ENCODE assay signal across 8 cellular contexts in the genomic region with DNA sequence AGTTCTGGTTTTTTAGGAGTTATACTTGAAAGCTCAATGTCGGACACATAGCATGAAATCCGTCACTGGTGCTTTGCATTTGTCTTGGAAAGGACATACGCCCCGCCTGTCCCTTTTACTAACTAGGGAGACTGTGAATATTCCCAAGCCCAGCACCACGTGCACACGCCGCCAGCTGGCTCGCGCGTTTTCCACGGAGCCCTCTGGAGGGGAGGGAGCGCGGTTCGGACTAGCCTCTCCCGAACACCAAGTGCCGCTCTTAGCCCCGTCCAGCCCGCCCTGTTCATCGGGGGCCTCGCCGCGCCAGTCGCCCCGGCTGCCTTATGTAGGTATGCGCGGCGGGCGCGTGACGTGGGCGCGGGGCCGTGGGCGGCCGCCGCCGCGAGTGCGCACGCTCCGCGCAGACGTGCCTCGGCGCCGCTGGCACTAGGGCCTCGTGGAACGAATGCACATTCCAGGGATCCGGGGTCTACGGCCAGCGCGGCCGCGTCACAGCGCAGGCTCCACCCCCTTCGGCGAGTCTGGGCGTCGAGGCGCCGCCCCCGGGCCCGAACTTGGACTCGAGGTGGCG. TPM values are rescaled to one million over a fixed set of nuclear protein-coding genes. Genes with fewer than 3 reads are reported as not detected.
A peak's percentile ranks its signal among the peaks of the same experiment; 100 is the strongest.
DNase-seq lines count a peak whose midpoint lies in the region; ATAC-seq and TF ChIP-seq lines count a peak whose summit lies in the region.

No MANE protein-coding gene starts in this region.

- peak; percentile 99 for TF ChIP-seq POLR2A in GM19193 (IDR thresholded peaks at IDR 0.05; ENCODE audit: extremely low read depth, insufficient read depth, insufficient read length)

- H3K4me3 ChIP-seq in kidney epithelial cell (ENCODE audit: low read depth, low read length), result peak overlapping the region; percentile 79

- no peaks in the 10 kb centered on the region for H3K27me3 ChIP-seq in kidney epithelial cell (ENCODE audit: control insufficient read depth, insufficient read depth, low read length)

- ATAC-seq in HG03378 (IDR thresholded peaks at IDR 0.05; ENCODE audit: unreplicated experiment), result peak; percentile 34

- no peak for TF ChIP-seq CTCF in kidney epithelial cell (IDR thresholded peaks at IDR 0.05; ENCODE audit: insufficient read depth, low read length, poor library complexity, severe bottlenecking)

- peak; percentile 96 for DNase-seq in Ammon's horn (ENCODE audit: low spot score)
- peak; percentile 90 for DNase-seq in NCI-H510A treated with DMSO at 0.1 percent for 48 hours (lab: John Stamatoyannopoulos, UW)
- peak; percentile 82 to 87 for DNase-seq in activated CD4-positive, alpha-beta T cell treated with anti-CD3 and anti-CD28 coated beads for 24 hours (ENCODE audit: low read depth in 2 of 2)
- peak; percentile 31 to 67 for DNase-seq in cerebellar nuclear complex (lab: John Stamatoyannopoulos, UW)
- no peak for DNase-seq in kidney epithelial cell (ENCODE audit: low read depth)
- DNase-seq in stimulated activated CD4-positive, alpha-beta T cell treated with anti-CD3 and anti-CD28 coated beads, Interleukin-15, amount 100 ng/mL, for 24 hours, result peak; percentile 94

- peaks cover 5% of the 10 kb centered on the region for H3K36me3 ChIP-seq in kidney epithelial cell (ENCODE audit: control insufficient read depth, insufficient read depth, low read length)

RNA-seq across cellular contexts. Expression of gene IRF2BP2, which starts 0.7 kb away (rescaled TPM):
- 85.5 and 88.5 TPM in 2 replicates for total RNA-seq in kidney epithelial cell
